ENCODE assay signal across 8 cellular contexts in the genomic region with DNA sequence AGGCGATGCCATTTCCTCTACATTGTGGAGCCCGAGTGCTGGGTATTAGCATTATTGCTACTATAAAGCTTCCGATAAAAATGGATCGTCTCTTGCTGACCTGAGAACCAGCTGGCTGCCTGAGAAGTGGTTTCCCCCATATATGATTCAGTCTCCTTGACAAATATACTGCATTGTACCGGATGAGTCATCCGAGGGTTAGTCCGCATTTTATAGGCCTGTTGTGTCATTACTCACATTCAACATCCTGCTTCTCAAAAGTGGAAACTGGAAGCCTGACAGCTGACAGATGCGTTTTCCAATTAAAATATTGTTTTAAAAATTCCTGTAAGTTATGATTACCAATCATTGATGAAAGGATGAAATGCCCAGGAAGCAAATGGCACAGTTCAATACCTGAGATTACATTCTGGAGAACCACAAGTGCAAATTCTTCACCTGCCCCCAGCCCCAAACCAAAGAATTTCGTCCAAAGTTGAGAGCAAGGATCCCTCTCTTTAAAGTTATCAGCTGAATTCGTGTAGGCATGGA.
DNase-seq lines count a peak whose midpoint lies in the region; ATAC-seq lines count a peak whose summit lies in the region.

No MANE protein-coding gene starts in this region.

- peak; percentile 55 for ATAC-seq in HG02571 (IDR thresholded peaks at IDR 0.05; ENCODE audit: unreplicated experiment)

- DNase-seq in activated CD4-positive, alpha-beta T cell treated with anti-CD3 and anti-CD28 coated beads for 48 hours, result peak; percentile 62
- DNase-seq in activated CD4-positive, alpha-beta T cell treated with anti-CD3 and anti-CD28 coated beads for 1 hour, result no peak
- DNase-seq in NCI-H2227 (lab: John Stamatoyannopoulos, UW; ENCODE audit: unreplicated experiment) (peak; percentile 27), amniotic epithelial cell (ENCODE audit: low read depth) (peak; percentile 95), left kidney (ENCODE audit: low read depth, low spot score) (peak; percentile 48), ureter (ENCODE audit: low spot score) (peak; percentile 59), nucleus accumbens (lab: John Stamatoyannopoulos, UW) (no peak)

Comparison
In these comparisons a context has a peak if more than half of its experiments do, and no peak if none do; other contexts are left out.
1. DNase-seq: peak in activated CD4-positive, alpha-beta T cell treated with anti-CD3 and anti-CD28 coated beads for 48 hours (single experiment), NCI-H2227 (single experiment), amniotic epithelial cell (single experiment), left kidney (single experiment) and ureter (single experiment); none in activated CD4-positive, alpha-beta T cell treated with anti-CD3 and anti-CD28 coated beads for 1 hour (single experiment) and nucleus accumbens (0 of 56).